Comparison of ENCODE assay signal across 7 cellular contexts in the genomic region with DNA sequence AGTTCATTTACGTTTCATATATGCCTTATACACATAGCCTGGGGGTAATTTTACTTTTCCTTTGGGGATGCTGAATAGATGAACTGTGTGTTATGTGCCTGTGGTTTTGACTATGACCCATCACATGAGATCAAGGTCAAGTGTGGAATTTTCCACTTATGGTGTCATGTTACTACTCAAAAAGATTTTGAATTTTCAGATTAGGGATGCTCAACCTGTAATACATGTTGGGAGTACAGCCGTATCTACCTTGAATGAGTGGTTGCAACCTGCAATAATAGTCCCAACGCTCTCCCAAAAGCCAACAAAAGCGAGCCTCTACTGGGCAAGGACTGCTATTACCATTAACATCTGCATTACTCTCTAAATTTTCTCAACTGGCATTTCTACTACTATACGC.
DNase-seq lines count a peak whose midpoint lies in the region; ATAC-seq and TF ChIP-seq lines count a peak whose summit lies in the region.

No MANE protein-coding gene starts in this region.

- ATAC-seq in HG03457 (IDR thresholded peaks at IDR 0.05; ENCODE audit: unreplicated experiment), result no peak

- no peak overlapping the region for H3K4me3 ChIP-seq in cardiac fibroblast (replicated peaks in 1 of 2; ENCODE audit: low read depth in 2 of 2, low read length in 2 of 2)

- TF ChIP-seq CTCF in cardiac fibroblast (IDR thresholded peaks at IDR 0.05; ENCODE audit: low read depth, low read length) (peak; percentile 25), neural crest cell (conservative IDR thresholded peaks at IDR 0.05) (peak; percentile 45)

- H3K4me3 Mint-ChIP-seq in neural crest cell, result no peak overlapping the region

- peak; percentile 14 for DNase-seq in DMS79 (lab: John Stamatoyannopoulos, UW)
- DNase-seq in LHCN-M2 (ENCODE audit: low read depth), result peak; percentile 62
- DNase-seq in cardiac fibroblast (ENCODE audit: low read depth in 2 of 2), result peak; percentile 26 to 41
- DNase-seq in neural crest cell (ENCODE audit: low read depth, low spot score), result no peak
- DNase-seq in NK-92 (lab: John Stamatoyannopoulos, UW; ENCODE audit: unreplicated experiment), result no peak
- no peak for DNase-seq in NK-92 treated with Interleukin-12 subunit alpha and Interleukin-12 subunit beta, amount 100 ng/mL, for 24 hours (lab: John Stamatoyannopoulos, UW)

- no peaks in the 10 kb centered on the region for H3K9me3 Mint-ChIP-seq in neural crest cell

- H3K4me1 Mint-ChIP-seq in neural crest cell, result peaks cover 13% of the 10 kb centered on the region

- H3K27me3 Mint-ChIP-seq in neural crest cell (ENCODE audit: low read depth), result no peaks in the 10 kb centered on the region

- H3K27ac Mint-ChIP-seq in neural crest cell (ENCODE audit: unreplicated experiment), result no peak overlapping the region

- H3K36me3 Mint-ChIP-seq in neural crest cell (ENCODE audit: low read depth), result peaks cover 17% of the 10 kb centered on the region

Comparison
In these comparisons a context has a peak if more than half of its experiments do, and no peak if none do; other contexts are left out.
1. DNase-seq: peak in DMS79 (single experiment), LHCN-M2 (single experiment) and cardiac fibroblast (2 of 2); none in neural crest cell (single experiment), NK-92 (single experiment) and NK-92 treated with Interleukin-12 subunit alpha and Interleukin-12 subunit beta, amount 100 ng/mL, for 24 hours (single experiment).